ENCODE assay signal across 8 cellular contexts in the genomic region with DNA sequence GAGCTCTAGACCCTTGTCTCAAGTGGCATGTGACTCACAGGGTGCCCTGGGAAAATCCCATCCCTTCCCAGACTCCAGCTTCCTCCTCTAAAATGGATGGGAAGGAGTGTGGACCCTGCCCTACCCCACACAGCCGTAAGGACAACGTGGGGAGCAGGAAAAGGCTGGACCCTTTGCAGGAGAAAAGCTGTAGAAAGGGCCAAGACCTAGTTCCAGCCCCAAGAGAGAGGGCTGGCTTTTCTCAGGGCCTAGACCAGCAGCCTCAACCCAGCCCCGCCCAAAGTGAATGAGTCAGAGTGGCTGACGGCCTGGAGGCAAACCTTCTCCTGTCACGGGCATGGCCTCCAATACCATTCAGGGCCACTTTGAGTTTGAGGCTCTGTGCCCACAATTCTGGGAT. TPM values are rescaled to one million over a fixed set of nuclear protein-coding genes. Genes with fewer than 3 reads are reported as not detected.
A peak's percentile ranks its signal among the peaks of the same experiment; 100 is the strongest.
DNase-seq lines count a peak whose midpoint lies in the region; ATAC-seq and TF ChIP-seq lines count a peak whose summit lies in the region.

No MANE protein-coding gene starts in this region.

- no peaks in the 10 kb centered on the region; the same call in none of the 2 replicates for H3K4me1 ChIP-seq in BE2C

- H3K27me3 ChIP-seq in BE2C = no peaks in the 10 kb centered on the region

- no peaks in the 10 kb centered on the region for H3K36me3 ChIP-seq in BE2C

- TF ChIP-seq CTCF in BE2C (IDR thresholded peaks at IDR 0.05; ENCODE audit: low read depth, low read length) (no peak), fibroblast of villous mesenchyme (IDR thresholded peaks at IDR 0.05; ENCODE audit: insufficient read depth, low read depth, low read length) (no peak)

- peak; percentile 50 for ATAC-seq in GM21390 (IDR thresholded peaks at IDR 0.05; ENCODE audit: unreplicated experiment)

- H3K9me3 ChIP-seq in BE2C = no peaks in the 10 kb centered on the region

- DNase-seq in BE2C (peak; percentile 59), M059J (ENCODE audit: low read depth) (peak; percentile 97), fibroblast of villous mesenchyme (ENCODE audit: low read depth) (peak; percentile 81), medulla oblongata (ENCODE audit: extremely low spot score) (no peak), NCI-H774 (lab: John Stamatoyannopoulos, UW) (no peak)
- peak; percentile 74 for DNase-seq in activated CD8-positive, alpha-beta memory T cell treated with anti-CD3 and anti-CD28 coated beads for 24 hours
- peak; percentile 57 to 71 (median 57) for DNase-seq in stimulated activated CD4-positive, alpha-beta T cell treated with anti-CD3 and anti-CD28 coated beads, Interleukin-12 subunit alpha, Interleukin-12 subunit beta, amount 100 ng/mL, for 48 hours (ENCODE audit: low read depth in 2 of 3, low spot score in 1 of 3)

- H3K4me3 ChIP-seq in BE2C (ENCODE audit: low read depth, low read length) (no peak overlapping the region), fibroblast of villous mesenchyme (ENCODE audit: low read depth, low read length) (no peak overlapping the region)

RNA-seq across cellular contexts. Expression of a gene that starts 1.1 kb away (rescaled TPM):
- polyA plus RNA-seq in BE2C (2012; ENCODE audit: insufficient read depth, insufficient read length, low read depth) = 0.26 TPM
- total RNA-seq in M059J (2014; rRNA removed; shearing (Covaris generic)) = 31.5 and 62.2 TPM in 2 replicates
- 3.9 and 14.2 TPM in 2 replicates for total RNA-seq in fibroblast of villous mesenchyme

RNA-seq across cellular contexts. Expression of a gene that starts 24.1 kb away (rescaled TPM):
- 1.5 TPM for polyA plus RNA-seq in BE2C (2012; ENCODE audit: insufficient read depth, insufficient read length, low read depth)
- total RNA-seq in M059J (2014; rRNA removed; shearing (Covaris generic)) = 267 and 322 TPM in 2 replicates
- 4.8 and 52.2 TPM in 2 replicates for total RNA-seq in fibroblast of villous mesenchyme

RNA-seq across cellular contexts. Expression of a gene that starts 53.5 kb away (rescaled TPM):
- not detected for polyA plus RNA-seq in BE2C (2012; ENCODE audit: insufficient read depth, insufficient read length, low read depth)
- 1.9 and 4.3 TPM in 2 replicates for total RNA-seq in M059J (2014; rRNA removed; shearing (Covaris generic))
- total RNA-seq in fibroblast of villous mesenchyme = 1.9 and 21.6 TPM in 2 replicates

Comparison
In these comparisons a context has a peak if more than half of its experiments do, and no peak if none do; other contexts are left out.
1. DNase-seq: peak in BE2C (single experiment), M059J (single experiment), activated CD8-positive, alpha-beta memory T cell treated with anti-CD3 and anti-CD28 coated beads for 24 hours (single experiment), fibroblast of villous mesenchyme (single experiment) and stimulated activated CD4-positive, alpha-beta T cell treated with anti-CD3 and anti-CD28 coated beads, Interleukin-12 subunit alpha, Interleukin-12 subunit beta, amount 100 ng/mL, for 48 hours (3 of 3); none in medulla oblongata (single experiment) and NCI-H774 (single experiment).